Comparison of ENCODE assay signal across 23 cellular contexts in the genomic region with DNA sequence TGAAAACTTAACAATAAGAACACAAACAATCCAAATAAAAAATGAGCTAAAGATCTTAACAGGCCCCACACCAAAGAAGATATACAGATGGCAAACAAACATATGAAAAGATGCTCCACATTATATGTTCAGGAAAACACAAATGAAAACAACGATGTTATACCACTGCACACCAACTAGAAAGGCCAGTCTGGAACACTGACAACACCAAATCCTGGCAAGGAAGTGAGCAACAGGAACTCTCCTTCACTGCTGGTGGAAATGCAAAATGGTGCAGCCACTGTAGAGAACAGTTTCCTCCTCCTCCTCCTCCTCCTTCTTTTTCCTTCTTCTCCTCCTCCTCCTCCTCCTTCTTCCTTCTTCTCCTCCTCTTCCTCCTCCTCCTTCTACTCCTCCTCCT.
"Had no signal": no experiment of that assay in that cellular context is flagged by ENCODE, and none has a peak within 500 bp of the region (broad histone marks: within the 10 kb centered on the region; RNA-seq: fewer than 3 reads in every experiment).

No MANE protein-coding gene starts in this region.

- H3K4me3 ChIP-seq: SJSA1 had no signal

- H3K9me3 ChIP-seq: SJSA1 had no signal

- ATAC-seq: activated T-helper 17 cell treated with anti-CD3 and anti-CD28 coated beads, Interleukin-2, amount 50 U/mL, for 72 hours; WTC11 had no signal

- H3K36me3 ChIP-seq: SJSA1 had no signal

- H3K27ac ChIP-seq: SJSA1 had no signal

- DNase-seq: activated CD4-positive, alpha-beta memory T cell treated with anti-CD3 and anti-CD28 coated beads, Interleukin-2, amount 10 ng/mL, durations not matched to agents 7 days and 5 days; activated CD4-positive, alpha-beta T cell treated with anti-CD3 and anti-CD28 coated beads for 48 hours; activated CD4-positive, CD25-positive, alpha-beta regulatory T cell treated with anti-CD3 and anti-CD28 coated beads, Interleukin-2, amount 50 U/mL, for 72 hours; activated gamma-delta T cell; activated naive CD4-positive, alpha-beta T cell treated with anti-CD3 and anti-CD28 coated beads for 36 hours; activated T-cell treated with anti-CD3 and anti-CD28 coated beads for 4 hours; activated T-cell treated with anti-CD3 and anti-CD28 coated beads, Interleukin-2, amount 50 U/mL, for 48 hours; amygdala; cortex of kidney; NCI-H1048; NCI-H146; NCI-H187 treated with DMSO at 0.1 percent for 48 hours; NCI-H2081 treated with DMSO at 0.1 percent for 48 hours; NCI-H2171; NCI-H2227 treated with DMSO at 0.1 percent for 48 hours; NCI-H526; NCI-H82; SHP77 had no signal

- H3K27me3 ChIP-seq: SJSA1 had no signal

- FAIRE-seq: astrocyte, RCC 7860 had no signal

- H3K4me1 ChIP-seq: SJSA1 had no signal
